In the genomic region with DNA sequence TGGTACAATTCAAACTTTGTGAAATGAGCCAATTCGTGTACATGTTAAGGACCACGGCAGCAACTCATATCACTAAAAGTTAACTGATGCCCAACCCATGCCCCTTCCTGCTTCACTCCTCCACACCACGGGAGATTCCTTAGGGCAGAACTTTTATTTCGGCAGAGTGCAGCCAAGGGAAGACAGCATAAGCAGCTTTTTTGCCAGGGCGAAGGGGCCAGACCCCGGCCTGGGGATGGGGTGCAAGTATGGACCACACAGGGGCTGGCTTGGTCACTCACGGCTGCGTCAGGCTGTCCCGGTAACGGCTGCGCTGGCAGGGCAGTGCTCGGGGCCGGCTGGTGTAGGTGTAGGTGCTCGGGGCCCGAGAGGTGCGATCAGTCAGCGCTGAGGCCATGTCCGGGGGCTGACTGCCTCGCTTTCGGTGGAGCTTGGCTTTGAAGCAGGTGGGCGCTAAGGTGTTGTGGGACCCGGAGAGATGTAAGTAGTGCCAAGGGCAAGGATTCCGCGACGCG, we compare ENCODE assay signal across 1 cellular context.
TF ChIP-seq lines count a peak whose summit lies in the region.

No MANE protein-coding gene starts in this region.

TF ChIP-seq in GM23338, 12 proteins besides CTCF, POLR2A, EP300 and RAD21 (continued from another document):
- TF ChIP-seq, protein P1, sequence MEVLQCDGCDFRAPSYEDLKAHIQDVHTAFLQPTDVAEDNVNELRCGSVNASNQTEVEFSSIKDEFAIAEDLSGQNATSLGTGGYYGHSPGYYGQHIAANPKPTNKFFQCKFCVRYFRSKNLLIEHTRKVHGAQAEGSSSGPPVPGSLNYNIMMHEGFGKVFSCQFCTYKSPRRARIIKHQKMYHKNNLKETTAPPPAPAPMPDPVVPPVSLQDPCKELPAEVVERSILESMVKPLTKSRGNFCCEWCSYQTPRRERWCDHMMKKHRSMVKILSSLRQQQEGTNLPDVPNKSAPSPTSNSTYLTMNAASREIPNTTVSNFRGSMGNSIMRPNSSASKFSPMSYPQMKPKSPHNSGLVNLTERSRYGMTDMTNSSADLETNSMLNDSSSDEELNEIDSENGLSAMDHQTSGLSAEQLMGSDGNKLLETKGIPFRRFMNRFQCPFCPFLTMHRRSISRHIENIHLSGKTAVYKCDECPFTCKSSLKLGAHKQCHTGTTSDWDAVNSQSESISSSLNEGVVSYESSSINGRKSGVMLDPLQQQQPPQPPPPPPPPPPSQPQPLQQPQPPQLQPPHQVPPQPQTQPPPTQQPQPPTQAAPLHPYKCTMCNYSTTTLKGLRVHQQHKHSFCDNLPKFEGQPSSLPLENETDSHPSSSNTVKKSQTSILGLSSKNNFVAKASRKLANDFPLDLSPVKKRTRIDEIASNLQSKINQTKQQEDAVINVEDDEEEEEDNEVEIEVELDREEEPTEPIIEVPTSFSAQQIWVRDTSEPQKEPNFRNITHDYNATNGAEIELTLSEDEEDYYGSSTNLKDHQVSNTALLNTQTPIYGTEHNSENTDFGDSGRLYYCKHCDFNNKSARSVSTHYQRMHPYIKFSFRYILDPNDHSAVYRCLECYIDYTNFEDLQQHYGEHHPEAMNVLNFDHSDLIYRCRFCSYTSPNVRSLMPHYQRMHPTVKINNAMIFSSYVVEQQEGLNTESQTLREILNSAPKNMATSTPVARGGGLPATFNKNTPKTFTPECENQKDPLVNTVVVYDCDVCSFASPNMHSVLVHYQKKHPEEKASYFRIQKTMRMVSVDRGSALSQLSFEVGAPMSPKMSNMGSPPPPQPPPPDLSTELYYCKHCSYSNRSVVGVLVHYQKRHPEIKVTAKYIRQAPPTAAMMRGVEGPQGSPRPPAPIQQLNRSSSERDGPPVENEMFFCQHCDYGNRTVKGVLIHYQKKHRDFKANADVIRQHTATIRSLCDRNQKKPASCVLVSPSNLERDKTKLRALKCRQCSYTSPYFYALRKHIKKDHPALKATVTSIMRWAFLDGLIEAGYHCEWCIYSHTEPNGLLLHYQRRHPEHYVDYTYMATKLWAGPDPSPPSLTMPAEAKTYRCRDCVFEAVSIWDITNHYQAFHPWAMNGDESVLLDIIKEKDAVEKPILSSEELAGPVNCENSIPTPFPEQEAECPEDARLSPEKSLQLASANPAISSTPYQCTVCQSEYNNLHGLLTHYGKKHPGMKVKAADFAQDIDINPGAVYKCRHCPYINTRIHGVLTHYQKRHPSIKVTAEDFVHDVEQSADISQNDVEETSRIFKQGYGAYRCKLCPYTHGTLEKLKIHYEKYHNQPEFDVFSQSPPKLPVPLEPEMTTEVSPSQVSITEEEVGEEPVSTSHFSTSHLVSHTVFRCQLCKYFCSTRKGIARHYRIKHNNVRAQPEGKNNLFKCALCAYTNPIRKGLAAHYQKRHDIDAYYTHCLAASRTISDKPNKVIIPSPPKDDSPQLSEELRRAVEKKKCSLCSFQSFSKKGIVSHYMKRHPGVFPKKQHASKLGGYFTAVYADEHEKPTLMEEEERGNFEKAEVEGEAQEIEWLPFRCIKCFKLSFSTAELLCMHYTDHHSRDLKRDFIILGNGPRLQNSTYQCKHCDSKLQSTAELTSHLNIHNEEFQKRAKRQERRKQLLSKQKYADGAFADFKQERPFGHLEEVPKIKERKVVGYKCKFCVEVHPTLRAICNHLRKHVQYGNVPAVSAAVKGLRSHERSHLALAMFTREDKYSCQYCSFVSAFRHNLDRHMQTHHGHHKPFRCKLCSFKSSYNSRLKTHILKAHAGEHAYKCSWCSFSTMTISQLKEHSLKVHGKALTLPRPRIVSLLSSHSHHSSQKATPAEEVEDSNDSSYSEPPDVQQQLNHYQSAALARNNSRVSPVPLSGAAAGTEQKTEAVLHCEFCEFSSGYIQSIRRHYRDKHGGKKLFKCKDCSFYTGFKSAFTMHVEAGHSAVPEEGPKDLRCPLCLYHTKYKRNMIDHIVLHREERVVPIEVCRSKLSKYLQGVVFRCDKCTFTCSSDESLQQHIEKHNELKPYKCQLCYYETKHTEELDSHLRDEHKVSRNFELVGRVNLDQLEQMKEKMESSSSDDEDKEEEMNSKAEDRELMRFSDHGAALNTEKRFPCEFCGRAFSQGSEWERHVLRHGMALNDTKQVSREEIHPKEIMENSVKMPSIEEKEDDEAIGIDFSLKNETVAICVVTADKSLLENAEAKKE (CRISPR knock-in tag; IDR thresholded peaks at IDR 0.05): no peak
- TF ChIP-seq STAT1 (IDR thresholded peaks at IDR 0.05; ENCODE audit: unreplicated experiment): no peak
- no peak for TF ChIP-seq EZH2 (IDR thresholded peaks at IDR 0.05; ENCODE audit: low read depth, unreplicated experiment)
- TF ChIP-seq JUNB (IDR thresholded peaks at IDR 0.05; ENCODE audit: unreplicated experiment): no peak
- TF ChIP-seq CREB1 (CRISPR knock-in tag; IDR thresholded peaks at IDR 0.05; ENCODE audit: low read depth): no peak
- TF ChIP-seq ZNF331 (CRISPR knock-in tag; IDR thresholded peaks at IDR 0.05; ENCODE audit: low read depth): no peak
